In the genomic region with DNA sequence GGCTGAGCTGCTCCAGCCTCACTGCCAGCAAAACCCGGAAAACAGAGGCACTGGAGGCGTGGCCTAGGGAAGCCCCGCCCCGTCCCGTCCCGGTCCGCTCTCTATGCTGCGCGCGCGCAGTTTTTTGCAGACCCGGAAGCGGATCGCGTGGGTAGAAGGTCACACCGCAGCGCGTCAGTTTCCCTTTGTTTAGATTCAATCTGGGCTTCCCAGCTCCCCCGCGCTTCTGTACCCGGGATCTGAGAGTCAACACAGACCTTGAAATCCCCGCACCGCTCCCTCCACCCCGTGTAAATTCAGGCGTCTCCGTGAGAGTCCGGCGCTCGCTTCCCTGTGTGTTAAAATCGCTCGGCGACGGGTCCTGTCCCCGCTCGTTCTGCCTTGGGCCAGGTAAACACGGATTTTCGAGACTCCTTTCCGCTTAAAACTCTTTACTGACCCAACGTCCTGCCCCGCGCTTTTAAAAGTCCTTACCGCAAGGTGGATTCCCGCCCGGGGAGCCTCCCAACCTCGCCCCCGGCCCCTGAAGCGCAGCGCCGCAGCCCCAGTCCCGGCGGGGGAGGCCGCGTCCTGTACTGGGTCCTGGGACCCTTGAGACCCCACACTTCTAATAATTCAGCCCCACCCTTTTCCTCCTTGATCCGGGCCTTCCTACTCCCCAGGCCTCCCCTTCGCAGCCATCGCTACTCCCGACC, we compare ENCODE assay signal across 8 cellular contexts. TPM values are rescaled to one million over a fixed set of nuclear protein-coding genes. Genes with fewer than 3 reads are reported as not detected.
A peak's percentile ranks its signal among the peaks of the same experiment; 100 is the strongest.
DNase-seq lines count a peak whose midpoint lies in the region; ATAC-seq and TF ChIP-seq lines count a peak whose summit lies in the region.

Gene ZNF610, plus strand, starts transcription at position 127 of the 695 bp plus-strand sequence. CDS start 12,930 bp downstream, outside the sequence.

- POLR2A ChIA-PET in activated CD8-positive, alpha-beta T cell treated with anti-CD3 and anti-CD28 coated beads for 36 hours (lab: Charles Lee), result interaction anchor here (1.3 kb wide), 1 partner anchor 40 kb away, joined by 4 read pairs; the partner anchor contains the start of gene ZNF480

- H3K9me3 ChIP-seq in lower lobe of right lung, result peaks cover 35% of the 10 kb centered on the region
- H3K9me3 ChIP-seq in MM.1S (replicated peaks; ENCODE audit: insufficient read depth, low read length), result no peaks in the 10 kb centered on the region

- H3K4me3 ChIP-seq in lower lobe of right lung (peak within 1 kb of the TSS; percentile 85), MM.1S (ENCODE audit: low read length) (no peak within 1 kb of the TSS)

- peaks cover 43% of the 10 kb centered on the region for H3K36me3 Mint-ChIP-seq in activated CD8-positive, alpha-beta T cell treated with anti-CD3 and anti-CD28 coated beads for 36 hours (ENCODE audit: low read depth)

- no peak for TF ChIP-seq CTCF in activated CD8-positive, alpha-beta T cell treated with anti-CD3 and anti-CD28 coated beads for 36 hours (IDR thresholded peaks at IDR 0.05)
- no peak for TF ChIP-seq CTCF in lower lobe of right lung (IDR thresholded peaks at IDR 0.05)
- no peak for TF ChIP-seq CTCF in MM.1S (IDR thresholded peaks at IDR 0.05; ENCODE audit: low read length)

- H3F3A ChIP-seq in MM.1S (ENCODE audit: insufficient read depth, low read length), result no peaks in the 10 kb centered on the region

- no peaks in the 10 kb centered on the region for H4K20me1 ChIP-seq in MM.1S (ENCODE audit: insufficient read depth, low read length)

- peaks cover 37% of the 10 kb centered on the region for H3K9me3 Mint-ChIP-seq in activated CD8-positive, alpha-beta T cell treated with anti-CD3 and anti-CD28 coated beads for 36 hours

- peak; percentile 72 for ATAC-seq in HG02938 (IDR thresholded peaks at IDR 0.05; ENCODE audit: unreplicated experiment)
- peak; percentile 96 for ATAC-seq in activated CD8-positive, alpha-beta T cell treated with anti-CD3 and anti-CD28 coated beads for 36 hours
- peak; percentile 98 to 99 for ATAC-seq in lower lobe of right lung

- no peaks in the 10 kb centered on the region for H3K27me3 ChIP-seq in lower lobe of right lung (ENCODE audit: low read depth)
- H3K27me3 ChIP-seq in MM.1S (replicated peaks; ENCODE audit: insufficient read depth, low read length), result no peaks in the 10 kb centered on the region

- intact Hi-C loops in activated CD8-positive, alpha-beta T cell treated with anti-CD3 and anti-CD28 coated beads for 36 hours (cut with micrococcal nuclease), result no loop called here
- intact Hi-C loops in lower lobe of right lung (cut with DNase I), result no loop called here

- no peaks in the 10 kb centered on the region for H3K79me2 ChIP-seq in MM.1S (ENCODE audit: low read length)

- H3K27ac ChIP-seq in lower lobe of right lung, result peak within 1 kb of the TSS; percentile 88
- H3K27ac ChIP-seq in MM.1S (ENCODE audit: low read length), result no peak within 1 kb of the TSS

- peaks cover 12% of the 10 kb centered on the region for H3K4me1 ChIP-seq in lower lobe of right lung
- no peaks in the 10 kb centered on the region for H3K4me1 ChIP-seq in MM.1S (ENCODE audit: low read length)

- CTCF ChIA-PET in activated CD8-positive, alpha-beta T cell treated with anti-CD3 and anti-CD28 coated beads for 36 hours (lab: Charles Lee), result no interaction called here

- H3K9ac ChIP-seq in MM.1S (ENCODE audit: low read length), result no peak within 1 kb of the TSS

- H3K36me3 ChIP-seq in lower lobe of right lung (no peaks in the 10 kb centered on the region), MM.1S (replicated peaks; ENCODE audit: insufficient read depth, low read length) (no peaks in the 10 kb centered on the region)

- H3K4me1 Mint-ChIP-seq in activated CD8-positive, alpha-beta T cell treated with anti-CD3 and anti-CD28 coated beads for 36 hours (ENCODE audit: low read depth), result peaks cover 12% of the 10 kb centered on the region

- H3K27me3 Mint-ChIP-seq in activated CD8-positive, alpha-beta T cell treated with anti-CD3 and anti-CD28 coated beads for 36 hours, result no peaks in the 10 kb centered on the region

- H2AFZ ChIP-seq in MM.1S (ENCODE audit: low read length), result no peak within 1 kb of the TSS

- peak within 1 kb of the TSS; percentile 99 for H3K27ac Mint-ChIP-seq in activated CD8-positive, alpha-beta T cell treated with anti-CD3 and anti-CD28 coated beads for 36 hours

- H3K4me3 Mint-ChIP-seq in activated CD8-positive, alpha-beta T cell treated with anti-CD3 and anti-CD28 coated beads for 36 hours, result peak within 1 kb of the TSS; percentile 91

- H3K4me2 ChIP-seq in MM.1S (ENCODE audit: low read depth, low read length), result no peak within 1 kb of the TSS

- DNase-seq in DMS53 (lab: John Stamatoyannopoulos, UW) (peak; percentile 94), NCI-H460 (ENCODE audit: extremely low read depth, low read depth) (peak; percentile 65), lower lobe of right lung (peak; percentile 93), MM.1S (no peak)
- peak; percentile 95 for DNase-seq in activated CD8-positive, alpha-beta T cell treated with anti-CD3 and anti-CD28 coated beads for 36 hours
- DNase-seq in effector CD8-positive, alpha-beta T cell (lab: John Stamatoyannopoulos, UW), result peak; percentile 80
- peak; percentile 89 for DNase-seq in stimulated activated CD4-positive, alpha-beta T cell treated with anti-CD3 and anti-CD28 coated beads, Interleukin-4, amount 100 ng/mL, for 1 hour

- no peaks in the 10 kb centered on the region for H3K9me2 ChIP-seq in MM.1S (replicated peaks; ENCODE audit: insufficient read depth, low read length)

RNA-seq across cellular contexts. Expression of gene ZNF610, which starts in this region (rescaled TPM):
- total RNA-seq in NCI-H460 (2014; rRNA removed; shearing (Covaris generic)), result 3.2 and 6.0 TPM in 2 replicates
- polyA plus RNA-seq in NCI-H460 (2014; cell fraction: nucleus; rRNA removed), result 1.1 and 1.4 TPM in 2 replicates
- total RNA-seq in activated CD8-positive, alpha-beta T cell treated with anti-CD3 and anti-CD28 coated beads for 36 hours, result 1 to 10 TPM; 1.4 to 3.2 TPM
- 3.6 TPM for total RNA-seq in lower lobe of right lung
